ENCODE assay signal across 10 cellular contexts in the genomic region with DNA sequence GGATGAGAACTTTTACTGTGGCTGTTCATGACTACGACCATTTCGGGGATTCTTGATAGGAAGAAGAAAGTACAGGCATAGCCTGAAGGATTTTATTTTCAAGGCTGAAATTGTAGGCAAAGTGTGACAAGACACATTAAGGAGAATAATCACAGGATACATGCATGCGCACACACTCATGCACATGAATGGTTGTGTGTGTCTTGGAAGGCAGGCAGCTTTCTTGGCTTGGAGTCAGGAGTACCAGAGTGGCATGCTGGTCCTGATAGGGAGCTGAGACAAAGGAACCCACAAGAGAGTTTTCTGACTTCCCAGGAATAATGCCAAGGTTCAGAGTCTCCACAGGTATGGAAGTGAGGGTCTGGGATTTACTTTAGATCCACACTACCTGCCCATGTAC. TPM values are rescaled to one million over a fixed set of nuclear protein-coding genes. Genes with fewer than 3 reads are reported as not detected.
"Had no signal": no experiment of that assay in that cellular context is flagged by ENCODE, and none has a peak within 500 bp of the region (broad histone marks: within the 10 kb centered on the region; RNA-seq: fewer than 3 reads in every experiment).

No MANE protein-coding gene starts in this region.

- ATAC-seq: HCT116, HepG2 had no signal

- H3K4me3 ChIP-seq: GM23248, HAP-1 had no signal

- H3K27ac ChIP-seq: GM23248, HL-60 had no signal

- H3K9me3 ChIP-seq: HAP-1 had no signal

- FAIRE-seq: HepG2 had no signal

- DNase-seq: GM23248, GOT3, H7, HFFc6 had no signal

- H3K9ac ChIP-seq: GM23248 had no signal

- H3K36me3 ChIP-seq: HAP-1 had no signal

- H2AFZ ChIP-seq: GM23248 had no signal

- H3K4me1 ChIP-seq: HAP-1 had no signal

RNA-seq across cellular contexts. Expression of a gene that starts 53.6 kb away (rescaled TPM):
- total RNA-seq: GM23248, H4, H7, HepG2, HFFc6, HT1080 had no signal
- polyA plus RNA-seq: GM23248, HepG2 had no signal
